In genomic region chr7:96526492-96526891, GRCh38 we compare ENCODE assay signal across 18 cellular contexts.
A peak's percentile ranks its signal among the peaks of the same experiment; 100 is the strongest.
DNase-seq lines count a peak whose midpoint lies in the region; ATAC-seq and TF ChIP-seq lines count a peak whose summit lies in the region.
"Had no signal": no experiment of that assay in that cellular context is flagged by ENCODE, and none has a peak within 500 bp of the region (broad histone marks: within the 10 kb centered on the region; RNA-seq: fewer than 3 reads in every experiment).

No MANE protein-coding gene starts in this region.

- H3K4me1 Mint-ChIP-seq in neural crest cell = peaks cover 37% of the 10 kb centered on the region

- no peak for TF ChIP-seq CTCF in neural crest cell (conservative IDR thresholded peaks at IDR 0.05)
- no peak for TF ChIP-seq CTCF in mucosa of descending colon (IDR thresholded peaks at IDR 0.05)

- H3K4me1 ChIP-seq in mucosa of descending colon (ENCODE audit: low read depth) = no peaks in the 10 kb centered on the region
- H3K4me1 ChIP-seq: HAP-1 had no signal

- peak overlapping the region; percentile 63 for H3K4me3 Mint-ChIP-seq in neural crest cell
- H3K4me3 Mint-ChIP-seq: CD4-positive, alpha-beta memory T cell had no signal

- H3K36me3 ChIP-seq in mucosa of descending colon (ENCODE audit: low read depth) = no peaks in the 10 kb centered on the region
- H3K36me3 ChIP-seq: HAP-1, MG63 had no signal

- DNase-seq in NCI-H146 (lab: John Stamatoyannopoulos, UW) (peak; percentile 7), NCI-H146 treated with DMSO at 0.1 percent for 48 hours (lab: John Stamatoyannopoulos, UW; ENCODE audit: unreplicated experiment) (no peak), foreskin melanocyte (peak; percentile 97), neural crest cell (ENCODE audit: low read depth, low spot score) (peak; percentile 14), mucosa of descending colon (no peak), NCI-H187 (lab: John Stamatoyannopoulos, UW) (no peak), NCI-H2171 (lab: John Stamatoyannopoulos, UW) (no peak), mucosa of gallbladder (ENCODE audit: low spot score) (no peak)
- DNase-seq: CD4-positive, alpha-beta memory T cell; DMS79 treated with DMSO at 0.1 percent for 48 hours; MG63; NCI-H1105; NCI-H187 treated with DMSO at 0.1 percent for 48 hours; NCI-H2171 treated with DMSO at 0.1 percent for 48 hours; NCI-H510A; Right ventricle myocardium superior had no signal

- peaks cover 23% of the 10 kb centered on the region for H3K9me3 Mint-ChIP-seq in neural crest cell
- H3K9me3 Mint-ChIP-seq: CD4-positive, alpha-beta memory T cell had no signal

- H3K4me3 ChIP-seq in mucosa of descending colon = no peak overlapping the region
- H3K4me3 ChIP-seq: HAP-1, MG63 had no signal

- no peaks in the 10 kb centered on the region for H3K27me3 Mint-ChIP-seq in neural crest cell (ENCODE audit: low read depth)

- no peak for ATAC-seq in mucosa of descending colon
- ATAC-seq: Panc1 had no signal

- intact Hi-C loops in mucosa of descending colon (cut with DNase I, micrococcal nuclease) = no loop called here

- H3K9me3 ChIP-seq in mucosa of descending colon = no peaks in the 10 kb centered on the region
- H3K9me3 ChIP-seq: HAP-1, MG63 had no signal

- H3K36me3 Mint-ChIP-seq in neural crest cell (ENCODE audit: low read depth) = peaks cover 3% of the 10 kb centered on the region
- H3K36me3 Mint-ChIP-seq: CD4-positive, alpha-beta memory T cell had no signal

- peak overlapping the region; percentile 98 for H3K27ac Mint-ChIP-seq in neural crest cell (ENCODE audit: unreplicated experiment)
- H3K27ac Mint-ChIP-seq: CD4-positive, alpha-beta memory T cell had no signal

Comparison
In these comparisons a context has a peak if more than half of its experiments do, and no peak if none do; other contexts are left out.
1. DNase-seq: peak in NCI-H146 (single experiment), foreskin melanocyte (single experiment) and neural crest cell (single experiment); none in NCI-H146 treated with DMSO at 0.1 percent for 48 hours (single experiment), mucosa of descending colon (0 of 3), NCI-H187 (0 of 2), NCI-H2171 (single experiment) and mucosa of gallbladder (single experiment).